ENCODE assay signal across 8 cellular contexts in genomic region chr6:37222992-37223391, GRCh38.
DNase-seq lines count a peak whose midpoint lies in the region; ATAC-seq and TF ChIP-seq lines count a peak whose summit lies in the region.

No MANE protein-coding gene starts in this region.

- H3K27me3 ChIP-seq in BLaER1 treated with 17β-estradiol and CSF1 and Interleukin-3, amounts not matched to agents 10 nM and 100 nM, result no peaks in the 10 kb centered on the region
- H3K27me3 ChIP-seq in Loucy (ENCODE audit: insufficient read depth, low read length, poor library complexity, severe bottlenecking) (no peaks in the 10 kb centered on the region), neuron (ENCODE audit: insufficient read depth, low read length) (no peaks in the 10 kb centered on the region)

- H4K20me1 ChIP-seq in BLaER1 treated with 17β-estradiol and CSF1 and Interleukin-3, amounts not matched to agents 10 nM and 100 nM, result no peaks in the 10 kb centered on the region
- no peaks in the 10 kb centered on the region for H4K20me1 ChIP-seq in Loucy (ENCODE audit: insufficient read depth, low read length, poor library complexity, severe bottlenecking)

- DNase-seq in NCI-H446 (lab: John Stamatoyannopoulos, UW) (no peak), cerebellar nuclear complex (lab: John Stamatoyannopoulos, UW) (no peak), EL (no peak)

- no peaks in the 10 kb centered on the region for H3K36me3 Mint-ChIP-seq in dendritic cell treated with granulocyte-macrophage colony-stimulating factor and Interleukin-4, amounts not matched to agents 40 ng/mL and 50 ng/mL, for 4 days (ENCODE audit: low read depth)

- no peak for TF ChIP-seq CTCF in Loucy (conservative IDR thresholded peaks at IDR 0.05; ENCODE audit: low read length)

- no peak overlapping the region for H3K27ac ChIP-seq in BLaER1 treated with 17β-estradiol and CSF1 and Interleukin-3, amounts not matched to agents 10 nM and 100 nM

- peak overlapping the region; percentile 78 to 99 (median 92) for H3K4me2 ChIP-seq in BLaER1 treated with 17β-estradiol and CSF1 and Interleukin-3, amounts not matched to agents 10 nM and 100 nM
- H3K4me2 ChIP-seq in Loucy (ENCODE audit: low read depth, low read length, poor library complexity, severe bottlenecking), result peak overlapping the region; percentile 57

- H3K9me3 ChIP-seq in BLaER1 treated with 17β-estradiol and CSF1 and Interleukin-3, amounts not matched to agents 10 nM and 100 nM (replicated peaks in 1 of 11), result no peaks in the 10 kb centered on the region; a peak in 1 of 22 replicates
- H3K9me3 ChIP-seq in Loucy (ENCODE audit: insufficient read depth, low read depth, low read length), result no peaks in the 10 kb centered on the region
- no peaks in the 10 kb centered on the region for H3K9me3 ChIP-seq in neuron (ENCODE audit: low read length)

- H3K36me3 ChIP-seq in BLaER1 treated with 17β-estradiol and CSF1 and Interleukin-3, amounts not matched to agents 10 nM and 100 nM, result no peaks in the 10 kb centered on the region
- H3K36me3 ChIP-seq in Loucy (ENCODE audit: insufficient read depth, low read length) (no peaks in the 10 kb centered on the region; the same call in 1 of the 2 replicates), neuron (ENCODE audit: insufficient read depth, low read length) (no peaks in the 10 kb centered on the region)

- H3K27ac Mint-ChIP-seq in dendritic cell treated with granulocyte-macrophage colony-stimulating factor and Interleukin-4, amounts not matched to agents 40 ng/mL and 50 ng/mL, for 4 days, result peak overlapping the region; percentile 6

- peaks cover 19 to 53% (median 46%) of the 10 kb centered on the region in 10 experiments for H3K4me1 ChIP-seq in BLaER1 treated with 17β-estradiol and CSF1 and Interleukin-3, amounts not matched to agents 10 nM and 100 nM
- H3K4me1 ChIP-seq in Loucy (ENCODE audit: insufficient read depth, low read length, poor library complexity, severe bottlenecking) (peaks cover 6% of the 10 kb centered on the region), neuron (ENCODE audit: insufficient read depth, low read length) (no peaks in the 10 kb centered on the region)

- ATAC-seq in GM18870 (IDR thresholded peaks at IDR 0.05; ENCODE audit: unreplicated experiment), result no peak

- H3K27me3 Mint-ChIP-seq in dendritic cell treated with granulocyte-macrophage colony-stimulating factor and Interleukin-4, amounts not matched to agents 40 ng/mL and 50 ng/mL, for 4 days, result peaks cover 3% of the 10 kb centered on the region

- H3K9me3 Mint-ChIP-seq in dendritic cell treated with granulocyte-macrophage colony-stimulating factor and Interleukin-4, amounts not matched to agents 40 ng/mL and 50 ng/mL, for 4 days, result no peaks in the 10 kb centered on the region

- H3F3A ChIP-seq in Loucy (ENCODE audit: low read depth), result no peaks in the 10 kb centered on the region

- H3K4me3 ChIP-seq in BLaER1 treated with 17β-estradiol and CSF1 and Interleukin-3, amounts not matched to agents 10 nM and 100 nM, result peak overlapping the region; percentile 56 to 77 (median 65); a peak in 18 of 20 replicates
- H3K4me3 ChIP-seq in Loucy (ENCODE audit: low read length, poor library complexity, severe bottlenecking) (peak overlapping the region; percentile 68), neuron (ENCODE audit: low read length) (peak overlapping the region; percentile 40)

- H3K79me2 ChIP-seq in Loucy (ENCODE audit: insufficient read depth, low read length), result no peaks in the 10 kb centered on the region

- intact Hi-C loops in dendritic cell treated with granulocyte-macrophage colony-stimulating factor and Interleukin-4, amounts not matched to agents 40 ng/mL and 50 ng/mL, for 4 days (cut with micrococcal nuclease), result no loop called here

- H3K4me1 Mint-ChIP-seq in dendritic cell treated with granulocyte-macrophage colony-stimulating factor and Interleukin-4, amounts not matched to agents 40 ng/mL and 50 ng/mL, for 4 days (ENCODE audit: low read depth), result peaks cover 41% of the 10 kb centered on the region

- H3K9ac ChIP-seq in BLaER1 treated with 17β-estradiol and CSF1 and Interleukin-3, amounts not matched to agents 10 nM and 100 nM, result peak overlapping the region in 8 of 11 experiments; percentile 22 to 69 (median 63); a peak in 8 of 22 replicates
- H3K9ac ChIP-seq in Loucy (ENCODE audit: low read depth, low read length, poor library complexity, severe bottlenecking), result peak overlapping the region; percentile 40

- peak overlapping the region; percentile 73; the same call in 1 of the 2 replicates for H2AFZ ChIP-seq in Loucy (ENCODE audit: low read length)
- peak overlapping the region; percentile 60 for H2AFZ ChIP-seq in neuron (ENCODE audit: low read depth, low read length)

- peak overlapping the region; percentile 67 for H3K4me3 Mint-ChIP-seq in dendritic cell treated with granulocyte-macrophage colony-stimulating factor and Interleukin-4, amounts not matched to agents 40 ng/mL and 50 ng/mL, for 4 days

- H3K9me2 ChIP-seq in Loucy (replicated peaks; ENCODE audit: low read depth, low read length), result no peaks in the 10 kb centered on the region
